14 cellular contexts compared by ENCODE assay signal in the genomic region with DNA sequence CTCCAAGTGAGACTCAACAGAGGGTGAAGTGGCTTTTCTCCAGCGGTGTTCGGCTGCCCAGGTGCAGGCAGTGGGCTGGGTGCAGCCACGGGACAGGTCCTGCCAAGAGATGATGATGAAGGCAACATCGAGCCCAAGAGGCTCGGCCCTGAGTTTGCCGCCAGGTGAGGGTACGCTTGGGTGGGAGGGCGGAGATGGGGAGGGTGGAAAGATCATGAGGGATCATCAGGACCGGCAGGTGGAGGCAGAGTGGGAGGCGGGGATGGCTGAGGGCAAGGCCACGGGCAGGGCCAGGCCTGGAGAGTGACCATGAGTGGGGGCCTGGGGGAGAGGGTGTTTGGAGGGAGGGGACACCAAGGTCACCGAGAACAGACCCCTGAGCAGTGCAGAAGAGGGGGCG. TPM values are rescaled to one million over a fixed set of nuclear protein-coding genes. Genes with fewer than 3 reads are reported as not detected.
DNase-seq lines count a peak whose midpoint lies in the region; ATAC-seq and TF ChIP-seq lines count a peak whose summit lies in the region.
"Had no signal": no experiment of that assay in that cellular context is flagged by ENCODE, and none has a peak within 500 bp of the region (broad histone marks: within the 10 kb centered on the region; RNA-seq: fewer than 3 reads in every experiment).

No MANE protein-coding gene starts in this region.

- no TSS peak for BruUV-seq in Calu3 (replicated peaks; lab: Mats Ljungman, UMichigan)

- H3K4me3 Mint-ChIP-seq in Calu3 (ENCODE audit: low read depth, unreplicated experiment) (peak overlapping the region; percentile 6), neural crest cell (peak overlapping the region; percentile 67), immature natural killer cell (no peak overlapping the region)
- no peak overlapping the region for H3K4me3 Mint-ChIP-seq in central memory CD8-positive, alpha-beta T cell
- H3K4me3 Mint-ChIP-seq in stimulated activated naive B cell treated with anti-CD40 and anti-IgM and Interleukin-4, amounts not matched to agents 10 μg/mL and 1 μg/mL and 100 μg/mL, for 72 hours, result no peak overlapping the region
- H3K4me3 Mint-ChIP-seq: B cell, IgD-negative memory B cell had no signal

- CTCF ChIA-PET in Calu3 (lab: Charles Lee), result interaction anchor here (1.0 to 2.9 kb wide), 4 partner anchors 9 to 218 kb away, joined by 4 to 16 read pairs (median 6); no protein-coding TSS in a partner anchor

- intact Hi-C loops in Calu3 (cut with micrococcal nuclease; ENCODE audit: unreplicated experiment), result no loop called here

- H3K36me3 Mint-ChIP-seq in Calu3 (ENCODE audit: insufficient read depth, unreplicated experiment) (peaks cover 37% of the 10 kb centered on the region), neural crest cell (ENCODE audit: low read depth) (no peaks in the 10 kb centered on the region), immature natural killer cell (peaks cover 0 to 3% (median 0%) of the 10 kb centered on the region in 3 donors)
- no peaks in the 10 kb centered on the region for H3K36me3 Mint-ChIP-seq in central memory CD8-positive, alpha-beta T cell (ENCODE audit: insufficient read depth)
- H3K36me3 Mint-ChIP-seq in stimulated activated naive B cell treated with anti-CD40 and anti-IgM and Interleukin-4, amounts not matched to agents 10 μg/mL and 1 μg/mL and 100 μg/mL, for 72 hours, result peaks cover 0 to 2% of the 10 kb centered on the region in 2 donors
- H3K36me3 Mint-ChIP-seq: CD14-positive monocyte; CD8-positive, alpha-beta memory T cell had no signal

- TF ChIP-seq CTCF in Calu3 (IDR thresholded peaks at IDR 0.05; ENCODE audit: unreplicated experiment) (no peak), neural crest cell (conservative IDR thresholded peaks at IDR 0.05) (no peak)

- no peak for DNase-seq in Calu3
- no peak for DNase-seq in central memory CD8-positive, alpha-beta T cell (ENCODE audit: low spot score in 2 of 2)
- DNase-seq in neural crest cell (ENCODE audit: low read depth, low spot score), result no peak
- DNase-seq in stimulated activated naive B cell treated with anti-CD40 and anti-IgM and Interleukin-4, amounts not matched to agents 10 μg/mL and 1 μg/mL and 100 μg/mL, for 72 hours, result no peak
- DNase-seq in immature natural killer cell, result no peak
- no peak for DNase-seq in HT-29 (ENCODE audit: low spot score)
- DNase-seq in H7, result no peak
- DNase-seq in NCI-H128 (lab: John Stamatoyannopoulos, UW; ENCODE audit: unreplicated experiment), result no peak

- peaks cover 3% of the 10 kb centered on the region for H3K9me3 Mint-ChIP-seq in Calu3 (ENCODE audit: low read depth, unreplicated experiment)
- H3K9me3 Mint-ChIP-seq in central memory CD8-positive, alpha-beta T cell, result no peaks in the 10 kb centered on the region
- peaks cover 3% of the 10 kb centered on the region for H3K9me3 Mint-ChIP-seq in neural crest cell
- H3K9me3 Mint-ChIP-seq in stimulated activated naive B cell treated with anti-CD40 and anti-IgM and Interleukin-4, amounts not matched to agents 10 μg/mL and 1 μg/mL and 100 μg/mL, for 72 hours, result peaks cover 2 to 3% of the 10 kb centered on the region in 2 donors
- no peaks in the 10 kb centered on the region for H3K9me3 Mint-ChIP-seq in immature natural killer cell
- H3K9me3 Mint-ChIP-seq: IgD-negative memory B cell had no signal

- H3K27me3 Mint-ChIP-seq in Calu3 (ENCODE audit: unreplicated experiment), result peaks cover 61% of the 10 kb centered on the region
- H3K27me3 Mint-ChIP-seq in central memory CD8-positive, alpha-beta T cell, result peaks cover 39% of the 10 kb centered on the region
- peaks cover 19% of the 10 kb centered on the region for H3K27me3 Mint-ChIP-seq in neural crest cell (ENCODE audit: low read depth)
- peaks cover 15 to 21% of the 10 kb centered on the region in 2 donors for H3K27me3 Mint-ChIP-seq in stimulated activated naive B cell treated with anti-CD40 and anti-IgM and Interleukin-4, amounts not matched to agents 10 μg/mL and 1 μg/mL and 100 μg/mL, for 72 hours
- H3K27me3 Mint-ChIP-seq in immature natural killer cell (ENCODE audit: low read depth in 3 of 3), result peaks cover 9 to 14% (median 10%) of the 10 kb centered on the region in 3 donors

- no peak overlapping the region for H3K27ac Mint-ChIP-seq in Calu3 (ENCODE audit: unreplicated experiment)
- H3K27ac Mint-ChIP-seq in central memory CD8-positive, alpha-beta T cell (ENCODE audit: low read depth), result peak overlapping the region; percentile 74
- H3K27ac Mint-ChIP-seq in neural crest cell (ENCODE audit: unreplicated experiment), result peak overlapping the region; percentile 35
- peak overlapping the region; percentile 10 for H3K27ac Mint-ChIP-seq in stimulated activated naive B cell treated with anti-CD40 and anti-IgM and Interleukin-4, amounts not matched to agents 10 μg/mL and 1 μg/mL and 100 μg/mL, for 72 hours
- no peak overlapping the region for H3K27ac Mint-ChIP-seq in immature natural killer cell
- H3K27ac Mint-ChIP-seq: B cell, IgD-negative memory B cell had no signal

- H3K36me3 ChIP-seq in H7 (replicated peaks; ENCODE audit: control insufficient read depth, insufficient read depth, low read length), result no peaks in the 10 kb centered on the region

- H3K27me3 ChIP-seq in H7 (ENCODE audit: control insufficient read depth, insufficient read depth, low read length), result no peaks in the 10 kb centered on the region

- peaks cover 33% of the 10 kb centered on the region for H3K4me1 Mint-ChIP-seq in Calu3 (ENCODE audit: low read depth, unreplicated experiment)
- peaks cover 16% of the 10 kb centered on the region for H3K4me1 Mint-ChIP-seq in central memory CD8-positive, alpha-beta T cell
- no peaks in the 10 kb centered on the region for H3K4me1 Mint-ChIP-seq in neural crest cell
- H3K4me1 Mint-ChIP-seq in stimulated activated naive B cell treated with anti-CD40 and anti-IgM and Interleukin-4, amounts not matched to agents 10 μg/mL and 1 μg/mL and 100 μg/mL, for 72 hours, result peaks cover 16% of the 10 kb centered on the region in 2 donors
- H3K4me1 Mint-ChIP-seq in immature natural killer cell, result peaks cover 6 to 12% of the 10 kb centered on the region in 2 donors

- ATAC-seq in central memory CD8-positive, alpha-beta T cell (replicated peaks; ENCODE audit: extremely low read depth, poor library complexity, severe bottlenecking), result no peak
- no peak for ATAC-seq in stimulated activated naive B cell treated with anti-CD40 and anti-IgM and Interleukin-4, amounts not matched to agents 10 μg/mL and 1 μg/mL and 100 μg/mL, for 72 hours (replicated peaks)

- H3K4me3 ChIP-seq in H7 (ENCODE audit: insufficient read depth, low read depth, low read length), result no peak overlapping the region

RNA-seq across cellular contexts. Expression of gene AMZ1, which starts 17.8 kb away (rescaled TPM):
- total RNA-seq in Calu3 (2022) (0.12 and 0.44 TPM in 2 replicates), neural crest cell (not detected in 2 replicates)
- polyA plus RNA-seq in immature natural killer cell, result under 1 TPM in 1 of 3 donors, not detected in 2; 0.11 TPM
- not detected in 2 replicates for total RNA-seq in HT-29 (2014; rRNA removed; shearing (Covaris generic))
- total RNA-seq in H7 (2014; rRNA removed; shearing (Covaris generic)), result 0.07 TPM in 1 of 2 replicates, not detected in the other
- total RNA-seq: H4, HT1080 had no signal

RNA-seq across cellular contexts. Expression of gene TTYH3, which starts 38.4 kb away (rescaled TPM):
- total RNA-seq in Calu3 (2022), result 167 and 187 TPM in 2 replicates
- total RNA-seq in neural crest cell, result 225 and 237 TPM in 2 replicates
- 1 to 10 TPM; 1.3 to 3.2 (median 1.6) TPM for polyA plus RNA-seq in immature natural killer cell
- total RNA-seq in HT-29 (2014; rRNA removed; shearing (Covaris generic)), result 34.5 and 37.1 TPM in 2 replicates
- 50.2 and 53.5 TPM in 2 replicates for total RNA-seq in H7 (2014; rRNA removed; shearing (Covaris generic))

Comparison
In these comparisons a context has a peak if more than half of its experiments do, and no peak if none do; other contexts are left out.
1. H3K27ac Mint-ChIP-seq: peak in central memory CD8-positive, alpha-beta T cell (single experiment), neural crest cell (single experiment) and stimulated activated naive B cell treated with anti-CD40 and anti-IgM and Interleukin-4, amounts not matched to agents 10 μg/mL and 1 μg/mL and 100 μg/mL, for 72 hours (single experiment); none in Calu3 (single experiment) and immature natural killer cell (0 of 6).
2. H3K4me3 Mint-ChIP-seq: peak in Calu3 (single experiment) and neural crest cell (single experiment); none in central memory CD8-positive, alpha-beta T cell (single experiment), stimulated activated naive B cell treated with anti-CD40 and anti-IgM and Interleukin-4, amounts not matched to agents 10 μg/mL and 1 μg/mL and 100 μg/mL, for 72 hours (0 of 2) and immature natural killer cell (0 of 5).